In genomic region chr16:16063685-16064084, GRCh38 we compare ENCODE assay signal across 19 cellular contexts.
DNase-seq lines count a peak whose midpoint lies in the region; ATAC-seq and TF ChIP-seq lines count a peak whose summit lies in the region.
"Had no signal": no experiment of that assay in that cellular context is flagged by ENCODE, and none has a peak within 500 bp of the region (broad histone marks: within the 10 kb centered on the region; RNA-seq: fewer than 3 reads in every experiment).

No MANE protein-coding gene starts in this region.

- ATAC-seq in stimulated activated naive CD8-positive, alpha-beta T cell treated with anti-CD3 and anti-CD28 coated beads, Interleukin-15, Interleukin-2, amounts not matched to agents 100 U/mL and 50 U/mL, for 24 hours = no peak
- no peak for ATAC-seq in GM21528 (IDR thresholded peaks at IDR 0.05; ENCODE audit: low FRiP score, unreplicated experiment)
- ATAC-seq in HG03039 (IDR thresholded peaks at IDR 0.05; ENCODE audit: unreplicated experiment) = no peak
- ATAC-seq in HG03097 (IDR thresholded peaks at IDR 0.05; ENCODE audit: low FRiP score, unreplicated experiment) = no peak

- H3K36me3 ChIP-seq in esophagus muscularis mucosa = peaks cover 0 to 48% (median 28%) of the 10 kb centered on the region in 4 donors

- peak overlapping the region; percentile 87 to 90 (median 88) for H3K27ac ChIP-seq in esophagus muscularis mucosa (replicated peaks in 1 of 4)
- H3K27ac ChIP-seq: dorsolateral prefrontal cortex, suprapubic skin had no signal

- DNase-seq in stimulated activated naive CD8-positive, alpha-beta T cell treated with anti-CD3 and anti-CD28 coated beads, Interleukin-15, Interleukin-2, amounts not matched to agents 100 U/mL and 50 U/mL, for 24 hours = no peak
- DNase-seq in UCSD-AML1 (lab: John Stamatoyannopoulos, UW; ENCODE audit: unreplicated experiment) (peak; percentile 19), esophagus muscularis mucosa (ENCODE audit: extremely low spot score) (no peak), NCI-H774 (lab: John Stamatoyannopoulos, UW) (no peak)
- DNase-seq: activated CD4-positive, alpha-beta T cell treated with anti-CD3 and anti-CD28 coated beads, Interleukin-2, amount 50 U/mL, for 48 hours; DMS153; dorsolateral prefrontal cortex; mesendoderm; MM.1S; NCI-H187 treated with DMSO at 0.1 percent for 48 hours; NCI-H510A treated with DMSO at 0.1 percent for 48 hours; SHP77 treated with DMSO at 0.1 percent for 48 hours; T1000 had no signal

- H3K9me3 ChIP-seq in esophagus muscularis mucosa = no peaks in the 10 kb centered on the region
- H3K9me3 ChIP-seq: suprapubic skin had no signal

- TF ChIP-seq POLR2A in esophagus muscularis mucosa (IDR thresholded peaks at IDR 0.05; ENCODE audit: low read depth) = no peak

- peak overlapping the region; percentile 59 for H3K27ac Mint-ChIP-seq in stimulated activated naive CD8-positive, alpha-beta T cell treated with anti-CD3 and anti-CD28 coated beads, Interleukin-15, Interleukin-2, amounts not matched to agents 100 ng/mL and 50 ng/mL, for 24 hours
- H3K27ac Mint-ChIP-seq: brain had no signal

- TF ChIP-seq CTCF in esophagus muscularis mucosa (IDR thresholded peaks at IDR 0.05) = no peak

- no peak overlapping the region for H3K4me3 Mint-ChIP-seq in stimulated activated naive CD8-positive, alpha-beta T cell treated with anti-CD3 and anti-CD28 coated beads, Interleukin-15, Interleukin-2, amounts not matched to agents 100 ng/mL and 50 ng/mL, for 24 hours
- H3K4me3 Mint-ChIP-seq: brain had no signal

- H3K36me3 Mint-ChIP-seq in stimulated activated naive CD8-positive, alpha-beta T cell treated with anti-CD3 and anti-CD28 coated beads, Interleukin-15, Interleukin-2, amounts not matched to agents 100 ng/mL and 50 ng/mL, for 24 hours (ENCODE audit: low read depth) = peaks cover 73% of the 10 kb centered on the region

- H3K27me3 ChIP-seq in esophagus muscularis mucosa = no peaks in the 10 kb centered on the region
- H3K27me3 ChIP-seq: dorsolateral prefrontal cortex, suprapubic skin had no signal

- no peak for TF ChIP-seq EP300 in esophagus muscularis mucosa (IDR thresholded peaks at IDR 0.05)

- no peak overlapping the region for H3K4me3 ChIP-seq in esophagus muscularis mucosa
- H3K4me3 ChIP-seq: dorsolateral prefrontal cortex, suprapubic skin had no signal

- WGBS in esophagus muscularis mucosa = 79% methylated on average over 2 of the region's 2 CpGs

- H3K9me3 Mint-ChIP-seq in stimulated activated naive CD8-positive, alpha-beta T cell treated with anti-CD3 and anti-CD28 coated beads, Interleukin-15, Interleukin-2, amounts not matched to agents 100 ng/mL and 50 ng/mL, for 24 hours = no peaks in the 10 kb centered on the region
- H3K9me3 Mint-ChIP-seq: brain had no signal

- peaks cover 25% of the 10 kb centered on the region for H3K4me1 Mint-ChIP-seq in stimulated activated naive CD8-positive, alpha-beta T cell treated with anti-CD3 and anti-CD28 coated beads, Interleukin-15, Interleukin-2, amounts not matched to agents 100 ng/mL and 50 ng/mL, for 24 hours (ENCODE audit: low read depth)
- H3K4me1 Mint-ChIP-seq: brain had no signal

- H3K4me1 ChIP-seq in esophagus muscularis mucosa = peaks cover 21 to 97% (median 87%) of the 10 kb centered on the region in 4 donors
- H3K4me1 ChIP-seq: suprapubic skin had no signal

- intact Hi-C loops in esophagus muscularis mucosa (cut with DNase I) = loop anchor here (5.0 to 10.0 kb wide), 2 partner anchors 59 to 209 kb away; partner anchors contain the start of gene MYH11

- H3K27me3 Mint-ChIP-seq in stimulated activated naive CD8-positive, alpha-beta T cell treated with anti-CD3 and anti-CD28 coated beads, Interleukin-15, Interleukin-2, amounts not matched to agents 100 ng/mL and 50 ng/mL, for 24 hours = no peaks in the 10 kb centered on the region
- H3K27me3 Mint-ChIP-seq: brain had no signal
